10 cellular contexts compared by ENCODE assay signal in genomic region chr2:7057865-7058400, GRCh38.
DNase-seq lines count a peak whose midpoint lies in the region; ATAC-seq and TF ChIP-seq lines count a peak whose summit lies in the region.
"Had no signal": no experiment of that assay in that cellular context is flagged by ENCODE, and none has a peak within 500 bp of the region (broad histone marks: within the 10 kb centered on the region; RNA-seq: fewer than 3 reads in every experiment).

No MANE protein-coding gene starts in this region.

- peak overlapping the region; percentile 77 for H3K4me3 Mint-ChIP-seq in activated naive CD4-positive, alpha-beta T cell treated with anti-CD3 and anti-CD28 coated beads, Interleukin-2, amount 50 U/mL, for 24 hours
- H3K4me3 Mint-ChIP-seq in nephron progenitor cell, result no peak overlapping the region

- POLR2A ChIA-PET in OCI-LY7 (lab: Charles Lee), result interaction anchor here (0.5 to 5.3 kb wide), 21 partner anchors 7 to 1622 kb away, joined by 3 to 28 read pairs (median 4); no protein-coding TSS in a partner anchor

- H3K4me1 ChIP-seq in OCI-LY7 (ENCODE audit: insufficient read depth, low read length, poor library complexity, severe bottlenecking), result peaks cover 84% of the 10 kb centered on the region

- CTCF ChIA-PET in OCI-LY7 (lab: Charles Lee; ENCODE audit: unreplicated experiment), result interaction anchor here (0.6 to 1.8 kb wide), 3 partner anchors 13 to 1138 kb away, joined by 3 to 12 read pairs (median 4); no protein-coding TSS in a partner anchor

- no peak for DNase-seq in activated naive CD4-positive, alpha-beta T cell treated with Interleukin-2 at 50 U/mL for 16 hours
- peak; percentile 74 for DNase-seq in OCI-LY7 (ENCODE audit: low spot score)
- DNase-seq in stimulated activated CD4-positive, alpha-beta T cell treated with anti-CD3 and anti-CD28 coated beads, Interleukin-12 subunit alpha, Interleukin-12 subunit beta, amount 100 ng/mL, for 4 hours, result no peak
- DNase-seq in COLO668 (lab: John Stamatoyannopoulos, UW; ENCODE audit: unreplicated experiment), result no peak
- no peak for DNase-seq in nephron progenitor cell
- no peak for DNase-seq in LoVo (ENCODE audit: low spot score)
- DNase-seq: pancreas had no signal

- H4K20me1 ChIP-seq in OCI-LY7 (ENCODE audit: insufficient read depth, low read length), result no peaks in the 10 kb centered on the region

- no peaks in the 10 kb centered on the region for H3K9me2 ChIP-seq in OCI-LY7 (ENCODE audit: insufficient read depth, low read length)

- H2AFZ ChIP-seq in OCI-LY7 (ENCODE audit: low read length), result peak overlapping the region; percentile 51; the same call in 1 of the 2 replicates

- H3K27me3 Mint-ChIP-seq in activated naive CD4-positive, alpha-beta T cell treated with anti-CD3 and anti-CD28 coated beads, Interleukin-2, amount 50 U/mL, for 24 hours, result no peaks in the 10 kb centered on the region
- H3K27me3 Mint-ChIP-seq in nephron progenitor cell (ENCODE audit: low read depth, poor library complexity), result no peaks in the 10 kb centered on the region

- TF ChIP-seq CTCF in OCI-LY7 (conservative IDR thresholded peaks at IDR 0.05; ENCODE audit: low read length) (no peak), nephron progenitor cell (IDR thresholded peaks at IDR 0.05) (no peak)

- H3K9me3 ChIP-seq in OCI-LY7 (ENCODE audit: low read length), result peaks cover 8% of the 10 kb centered on the region; the same call in 1 of the 2 replicates
- H3K9me3 ChIP-seq: pancreas had no signal

- intact Hi-C loops in OCI-LY7 (cut with micrococcal nuclease; ENCODE audit: unreplicated experiment), result loop anchor here (2.0 to 10.0 kb wide), 2 partner anchors 23 to 1517 kb away; no protein-coding TSS in a partner anchor

- peaks cover 13% of the 10 kb centered on the region for H3K36me3 Mint-ChIP-seq in activated naive CD4-positive, alpha-beta T cell treated with anti-CD3 and anti-CD28 coated beads, Interleukin-2, amount 50 U/mL, for 24 hours
- H3K36me3 Mint-ChIP-seq in nephron progenitor cell (ENCODE audit: low read depth), result peaks cover 5% of the 10 kb centered on the region

- H3K79me2 ChIP-seq in OCI-LY7 (ENCODE audit: insufficient read depth, low read depth, low read length), result no peaks in the 10 kb centered on the region

- no peaks in the 10 kb centered on the region for H3K9me3 Mint-ChIP-seq in activated naive CD4-positive, alpha-beta T cell treated with anti-CD3 and anti-CD28 coated beads, Interleukin-2, amount 50 U/mL, for 24 hours
- peaks cover 2% of the 10 kb centered on the region for H3K9me3 Mint-ChIP-seq in nephron progenitor cell

- H3K4me1 Mint-ChIP-seq in activated naive CD4-positive, alpha-beta T cell treated with anti-CD3 and anti-CD28 coated beads, Interleukin-2, amount 50 U/mL, for 24 hours, result no peaks in the 10 kb centered on the region
- H3K4me1 Mint-ChIP-seq in nephron progenitor cell, result peaks cover 9% of the 10 kb centered on the region

- peak overlapping the region; percentile 96 for H3K27ac Mint-ChIP-seq in activated naive CD4-positive, alpha-beta T cell treated with anti-CD3 and anti-CD28 coated beads, Interleukin-2, amount 50 U/mL, for 24 hours
- H3K27ac Mint-ChIP-seq in nephron progenitor cell, result no peak overlapping the region

- H3K36me3 ChIP-seq in OCI-LY7 (ENCODE audit: insufficient read depth, low read length), result no peaks in the 10 kb centered on the region; the same call in 1 of the 2 replicates
- H3K36me3 ChIP-seq: pancreas had no signal

- no TSS peak for BruUV-seq in OCI-LY7 (replicated peaks; lab: Mats Ljungman, UMichigan)

- H3K27ac ChIP-seq in OCI-LY7 (ENCODE audit: low read depth, low read length, poor library complexity, severe bottlenecking), result peak overlapping the region; percentile 94
- H3K27ac ChIP-seq: pancreas had no signal

- ATAC-seq in HG03378 (IDR thresholded peaks at IDR 0.05; ENCODE audit: unreplicated experiment), result peak; percentile 66
- ATAC-seq: Panc1 had no signal

- peak overlapping the region; percentile 75 for H3K4me2 ChIP-seq in OCI-LY7 (ENCODE audit: low read length)

- H3K4me3 ChIP-seq in OCI-LY7 (ENCODE audit: low read depth, low read length, poor library complexity, severe bottlenecking), result peak overlapping the region; percentile 57
- H3K4me3 ChIP-seq: pancreas had no signal
